Comparison of ENCODE assay signal across 14 cellular contexts in the genomic region with DNA sequence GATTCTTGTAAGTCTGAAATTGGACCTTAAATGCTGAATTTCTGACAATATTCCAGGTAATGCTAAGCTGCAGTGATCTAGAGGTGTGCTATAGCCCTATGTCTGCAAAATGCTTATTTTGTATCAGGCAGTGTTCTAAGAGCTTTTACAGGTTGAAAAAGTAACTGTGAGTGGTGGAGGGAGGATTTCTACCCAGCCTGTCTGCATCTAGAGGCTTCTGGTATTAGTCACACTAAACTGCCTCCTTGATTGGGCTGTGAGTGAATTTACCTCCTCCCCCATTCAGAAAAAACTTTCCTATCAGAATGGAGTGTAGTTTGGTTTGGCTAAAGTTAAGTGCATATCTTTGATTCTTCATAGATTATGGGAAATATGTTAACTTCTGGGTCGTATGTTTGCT. TPM values are rescaled to one million over a fixed set of nuclear protein-coding genes. Genes with fewer than 3 reads are reported as not detected.
DNase-seq lines count a peak whose midpoint lies in the region; ATAC-seq and TF ChIP-seq lines count a peak whose summit lies in the region.
"Had no signal": no experiment of that assay in that cellular context is flagged by ENCODE, and none has a peak within 500 bp of the region (broad histone marks: within the 10 kb centered on the region; RNA-seq: fewer than 3 reads in every experiment).

No MANE protein-coding gene starts in this region.

- POLR2A ChIA-PET in AG04449 (lab: Yijun Ruan, JAX): no interaction called here
- POLR2A ChIA-PET in WTC11 (lab: Charles Lee): no interaction called here

- peaks cover 16% of the 10 kb centered on the region for H3K4me1 Mint-ChIP-seq in WTC11

- H3K27me3 Mint-ChIP-seq in WTC11 (ENCODE audit: low read depth): no peaks in the 10 kb centered on the region
- H3K27me3 Mint-ChIP-seq: activated CD4-positive, alpha-beta T cell treated with anti-CD3 and anti-CD28 coated beads for 36 hours; B cell; progenitor cell of endocrine pancreas; stimulated activated naive B cell treated with anti-CD40 and anti-IgM and Interleukin-4, amounts not matched to agents 10 μg/mL and 1 μg/mL and 100 μg/mL, for 72 hours had no signal

- no peak overlapping the region for H3K27ac Mint-ChIP-seq in WTC11
- H3K27ac Mint-ChIP-seq: activated CD4-positive, alpha-beta T cell treated with anti-CD3 and anti-CD28 coated beads for 36 hours; B cell; progenitor cell of endocrine pancreas; stimulated activated naive B cell treated with anti-CD40 and anti-IgM and Interleukin-4, amounts not matched to agents 10 μg/mL and 1 μg/mL and 100 μg/mL, for 72 hours had no signal

- CTCF ChIA-PET in AG04449 (lab: Yijun Ruan, JAX): interaction anchor here (0.9 to 2.7 kb wide), 17 partner anchors 9 to 950 kb away, joined by 3 to 17 read pairs (median 5); no protein-coding TSS in a partner anchor
- CTCF ChIA-PET in WTC11 (lab: Charles Lee): interaction anchor here (0.6 to 1.9 kb wide), 5 partner anchors 8 to 902 kb away, joined by 3 to 12 read pairs (median 4); no protein-coding TSS in a partner anchor

- no peaks in the 10 kb centered on the region for H3K36me3 Mint-ChIP-seq in WTC11

- 0 out of 2 replicates have a peak, but pooled peaks cover 5% of the 10 kb centered on the region for H3K9me3 Mint-ChIP-seq in WTC11
- H3K9me3 Mint-ChIP-seq: stimulated activated naive B cell treated with anti-CD40 and anti-IgM and Interleukin-4, amounts not matched to agents 10 μg/mL and 1 μg/mL and 100 μg/mL, for 72 hours had no signal

- DNase-seq in AG04449 (ENCODE audit: low read depth, low spot score): peak; percentile 38
- peak; percentile 11 for DNase-seq in HS-27A (ENCODE audit: low read depth)
- no peak for DNase-seq in WTC11 (ENCODE audit: low spot score)
- DNase-seq in iPS-NIHi7 (ENCODE audit: extremely low spot score): peak; percentile 49
- no peak for DNase-seq in activated naive CD4-positive, alpha-beta T cell (lab: John Stamatoyannopoulos, UW)
- no peak for DNase-seq in stimulated activated CD4-positive, alpha-beta T cell treated with anti-CD3 and anti-CD28 coated beads, Interleukin-4, amount 100 ng/mL, for 24 hours
- DNase-seq: activated T-cell treated with anti-CD3 and anti-CD28 coated beads, Interleukin-2, amount 50 U/mL, for 48 hours; stimulated activated CD4-positive, alpha-beta T cell treated with anti-CD3 and anti-CD28 coated beads, Interleukin-4, amount 100 ng/mL, for 1 hour; stimulated activated naive B cell treated with anti-CD40 and anti-IgM and Interleukin-4, amounts not matched to agents 10 μg/mL and 1 μg/mL and 100 μg/mL, for 72 hours had no signal

- TF ChIP-seq CTCF in AG04449 (IDR thresholded peaks at IDR 0.05; ENCODE audit: insufficient read depth, low read length, missing control alignments) (no peak), WTC11 (IDR thresholded peaks at IDR 0.05) (no peak)

- H3K4me3 Mint-ChIP-seq in WTC11: no peak overlapping the region
- H3K4me3 Mint-ChIP-seq: activated CD4-positive, alpha-beta T cell treated with anti-CD3 and anti-CD28 coated beads for 36 hours; B cell; stimulated activated naive B cell treated with anti-CD40 and anti-IgM and Interleukin-4, amounts not matched to agents 10 μg/mL and 1 μg/mL and 100 μg/mL, for 72 hours had no signal

- peak; percentile 85 for ATAC-seq in WTC11
- no peak for ATAC-seq in GM21423 (IDR thresholded peaks at IDR 0.05; ENCODE audit: unreplicated experiment)
- ATAC-seq in HG02981 (IDR thresholded peaks at IDR 0.05; ENCODE audit: unreplicated experiment): no peak
- ATAC-seq: activated CD4-positive, alpha-beta T cell treated with anti-CD3 and anti-CD28 coated beads for 36 hours had no signal

- no peak overlapping the region for H3K4me3 ChIP-seq in AG04449 (ENCODE audit: low read depth, low read length)

TF ChIP-seq in WTC11, 78 proteins besides CTCF, POLR2A, EP300 and RAD21:
- TF ChIP-seq, protein P1, sequence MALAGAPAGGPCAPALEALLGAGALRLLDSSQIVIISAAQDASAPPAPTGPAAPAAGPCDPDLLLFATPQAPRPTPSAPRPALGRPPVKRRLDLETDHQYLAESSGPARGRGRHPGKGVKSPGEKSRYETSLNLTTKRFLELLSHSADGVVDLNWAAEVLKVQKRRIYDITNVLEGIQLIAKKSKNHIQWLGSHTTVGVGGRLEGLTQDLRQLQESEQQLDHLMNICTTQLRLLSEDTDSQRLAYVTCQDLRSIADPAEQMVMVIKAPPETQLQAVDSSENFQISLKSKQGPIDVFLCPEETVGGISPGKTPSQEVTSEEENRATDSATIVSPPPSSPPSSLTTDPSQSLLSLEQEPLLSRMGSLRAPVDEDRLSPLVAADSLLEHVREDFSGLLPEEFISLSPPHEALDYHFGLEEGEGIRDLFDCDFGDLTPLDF (CRISPR knock-in tag; IDR thresholded peaks at IDR 0.05): no peak
- no peak for TF ChIP-seq ZNF138 (CRISPR knock-in tag; conservative IDR thresholded peaks at IDR 0.05)
- TF ChIP-seq KAT7 (CRISPR knock-in tag; IDR thresholded peaks at IDR 0.05; ENCODE audit: borderline replicate concordance): no peak
- TF ChIP-seq, protein P2, sequence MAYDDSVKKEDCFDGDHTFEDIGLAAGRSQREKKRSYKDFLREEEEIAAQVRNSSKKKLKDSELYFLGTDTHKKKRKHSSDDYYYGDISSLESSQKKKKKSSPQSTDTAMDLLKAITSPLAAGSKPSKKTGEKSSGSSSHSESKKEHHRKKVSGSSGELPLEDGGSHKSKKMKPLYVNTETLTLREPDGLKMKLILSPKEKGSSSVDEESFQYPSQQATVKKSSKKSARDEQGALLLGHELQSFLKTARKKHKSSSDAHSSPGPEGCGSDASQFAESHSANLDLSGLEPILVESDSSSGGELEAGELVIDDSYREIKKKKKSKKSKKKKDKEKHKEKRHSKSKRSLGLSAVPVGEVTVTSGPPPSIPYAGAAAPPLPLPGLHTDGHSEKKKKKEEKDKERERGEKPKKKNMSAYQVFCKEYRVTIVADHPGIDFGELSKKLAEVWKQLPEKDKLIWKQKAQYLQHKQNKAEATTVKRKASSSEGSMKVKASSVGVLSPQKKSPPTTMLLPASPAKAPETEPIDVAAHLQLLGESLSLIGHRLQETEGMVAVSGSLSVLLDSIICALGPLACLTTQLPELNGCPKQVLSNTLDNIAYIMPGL (CRISPR knock-in tag; IDR thresholded peaks at IDR 0.05): no peak
- no peak for TF ChIP-seq SMAD4 (CRISPR knock-in tag; IDR thresholded peaks at IDR 0.05)
- no peak for TF ChIP-seq ZNF317 (CRISPR knock-in tag; IDR thresholded peaks at IDR 0.05; ENCODE audit: borderline replicate concordance, low read depth)

RNA-seq across cellular contexts. Expression of a gene that starts 56.8 kb away (rescaled TPM):
- 53.8 to 59.0 TPM (median 56.6 TPM) in 3 replicates for total RNA-seq in WTC11 (2021)

Comparison
In these comparisons a context has a peak if more than half of its experiments do, and no peak if none do; other contexts are left out.
1. DNase-seq: peak in AG04449 (single experiment), HS-27A (single experiment) and iPS-NIHi7 (single experiment); none in WTC11 (single experiment), activated naive CD4-positive, alpha-beta T cell (0 of 4) and stimulated activated CD4-positive, alpha-beta T cell treated with anti-CD3 and anti-CD28 coated beads, Interleukin-4, amount 100 ng/mL, for 24 hours (single experiment).